1 cellular context compared by ENCODE assay signal in genomic region chr15:78023081-78023665, GRCh38.
TF ChIP-seq lines count a peak whose summit lies in the region.

No MANE protein-coding gene starts in this region.

TF ChIP-seq in SK-N-SH, 30 proteins besides CTCF, POLR2A, EP300 and RAD21 (continued from another document):
- TF ChIP-seq FOSL2 (IDR thresholded peaks at IDR 0.05; ENCODE audit: borderline replicate concordance, low read depth) (no peak), TAF1 (IDR thresholded peaks at IDR 0.05; ENCODE audit: borderline replicate concordance, low read depth, low read length) (no peak), FOXM1 (IDR thresholded peaks at IDR 0.05; ENCODE audit: low read depth) (no peak), GABPA (IDR thresholded peaks at IDR 0.05; ENCODE audit: low read depth) (no peak), TCF12 (IDR thresholded peaks at IDR 0.05) (no peak), SMC3 (IDR thresholded peaks at IDR 0.05; ENCODE audit: low read depth, low read length) (no peak), FOXJ3 (CRISPR knock-in tag; IDR thresholded peaks at IDR 0.05) (no peak), PBX3 (IDR thresholded peaks at IDR 0.05) (no peak), NFIC (IDR thresholded peaks at IDR 0.05; ENCODE audit: borderline replicate concordance) (no peak), IRF3 (IDR thresholded peaks at IDR 0.05; ENCODE audit: low read depth, low read length) (no peak)
